In genomic region chr2:99140860-99141109, GRCh38 we compare ENCODE assay signal across 1 cellular context.
TF ChIP-seq lines count a peak whose summit lies in the region.

No MANE protein-coding gene starts in this region.

TF ChIP-seq in IMR-90, 13 proteins besides CTCF, POLR2A, EP300 and RAD21 (continued from another document):
- TF ChIP-seq, protein P1, sequence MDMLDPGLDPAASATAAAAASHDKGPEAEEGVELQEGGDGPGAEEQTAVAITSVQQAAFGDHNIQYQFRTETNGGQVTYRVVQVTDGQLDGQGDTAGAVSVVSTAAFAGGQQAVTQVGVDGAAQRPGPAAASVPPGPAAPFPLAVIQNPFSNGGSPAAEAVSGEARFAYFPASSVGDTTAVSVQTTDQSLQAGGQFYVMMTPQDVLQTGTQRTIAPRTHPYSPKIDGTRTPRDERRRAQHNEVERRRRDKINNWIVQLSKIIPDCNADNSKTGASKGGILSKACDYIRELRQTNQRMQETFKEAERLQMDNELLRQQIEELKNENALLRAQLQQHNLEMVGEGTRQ (IDR thresholded peaks at IDR 0.05; ENCODE audit: low read depth, low read length), result no peak
- no peak for TF ChIP-seq SMC3 (IDR thresholded peaks at IDR 0.05; ENCODE audit: low read depth, low read length)
- no peak for TF ChIP-seq CEBPB (IDR thresholded peaks at IDR 0.05; ENCODE audit: low read depth, low read length)
- TF ChIP-seq CHD1 (IDR thresholded peaks at IDR 0.05; ENCODE audit: low read depth, low read length), result no peak
